In genomic region chr4:13164783-13165371, GRCh38 we compare ENCODE assay signal across 23 cellular contexts.
"Had no signal": no experiment of that assay in that cellular context is flagged by ENCODE, and none has a peak within 500 bp of the region (broad histone marks: within the 10 kb centered on the region; RNA-seq: fewer than 3 reads in every experiment).

No MANE protein-coding gene starts in this region.

- H3K9me3 ChIP-seq: left ventricle myocardium inferior, ovary, right atrium auricular region, stomach, thoracic aorta, transverse colon had no signal

- FAIRE-seq: endothelial cell of umbilical vein, keratinocyte, small intestine had no signal

- ATAC-seq: foreskin keratinocyte; natural killer cell treated with Interleukin-12 subunit alpha and Interleukin-12 subunit beta and Interleukin-15 and Interleukin-18, amount 100 ng/mL, for 72 hours had no signal

- H3K36me3 ChIP-seq: left ventricle myocardium inferior, neural progenitor cell, ovary, right atrium auricular region, stomach, thoracic aorta, transverse colon had no signal

- H3K4me3 ChIP-seq: left ventricle myocardium inferior, lung, neural progenitor cell, ovary, right atrium auricular region, stomach, thoracic aorta, transverse colon had no signal

- H3K27ac ChIP-seq: foreskin keratinocyte, left ventricle myocardium inferior, neural progenitor cell, ovary, right atrium auricular region, stomach, thoracic aorta, transverse colon had no signal

- H3K4me1 ChIP-seq: foreskin keratinocyte, left ventricle myocardium inferior, right atrium auricular region, stomach, transverse colon had no signal

- H3K27me3 ChIP-seq: foreskin keratinocyte, neural progenitor cell, ovary, right atrium auricular region, stomach, transverse colon had no signal

- DNase-seq: effector CD4-positive, alpha-beta T cell; endodermal cell; erythroblast; foreskin keratinocyte; immature natural killer cell; left ventricle myocardium inferior; mesenchymal stem cell; midbrain; nucleus accumbens; ovary; small intestine; stimulated activated CD4-positive, alpha-beta T cell treated with anti-CD3 and anti-CD28 coated beads, Interleukin-12 subunit alpha, Interleukin-12 subunit beta, amount 100 ng/mL, for 4 hours; stimulated activated naive CD4-positive, alpha-beta T cell; stomach; substantia nigra; transverse colon had no signal
